Comparison of ENCODE assay signal across 10 cellular contexts in genomic region chr16:86044881-86045600, GRCh38.
DNase-seq lines count a peak whose midpoint lies in the region; ATAC-seq and TF ChIP-seq lines count a peak whose summit lies in the region.
"Had no signal": no experiment of that assay in that cellular context is flagged by ENCODE, and none has a peak within 500 bp of the region (broad histone marks: within the 10 kb centered on the region; RNA-seq: fewer than 3 reads in every experiment).

No MANE protein-coding gene starts in this region.

- H3K27me3 Mint-ChIP-seq in endothelial cell (ENCODE audit: unreplicated experiment): peaks cover 14% of the 10 kb centered on the region

- H3K4me3 Mint-ChIP-seq in endothelial cell (ENCODE audit: unreplicated experiment): no peak overlapping the region
- no peak overlapping the region for H3K4me3 Mint-ChIP-seq in stimulated activated effector memory CD8-positive, alpha-beta T cell treated with anti-CD3 and anti-CD28 coated beads, Interleukin-12 subunit alpha, Interleukin-12 subunit beta, amount 100 ng/mL, for 72 hours

- TF ChIP-seq CTCF in endothelial cell (IDR thresholded peaks at IDR 0.05; ENCODE audit: unreplicated experiment): no peak

- peak; percentile 45 for DNase-seq in NCI-H748 (lab: John Stamatoyannopoulos, UW; ENCODE audit: unreplicated experiment)
- DNase-seq in NCI-H748 treated with DMSO at 0.1 percent for 48 hours (lab: John Stamatoyannopoulos, UW): no peak
- DNase-seq in activated CD8-positive, alpha-beta memory T cell treated with anti-CD3 and anti-CD28 coated beads for 24 hours: peak; percentile 67
- no peak for DNase-seq in endothelial cell (ENCODE audit: low spot score)
- no peak for DNase-seq in stimulated activated effector memory CD8-positive, alpha-beta T cell treated with anti-CD3 and anti-CD28 coated beads, Interleukin-12 subunit alpha, Interleukin-12 subunit beta, amount 100 ng/mL, for 72 hours (ENCODE audit: low spot score in 2 of 2)
- DNase-seq in iPS-NIHi7 (ENCODE audit: extremely low spot score): no peak
- DNase-seq in occipital lobe (lab: John Stamatoyannopoulos, UW): no peak
- DNase-seq: mammary epithelial cell, NCI-H774 had no signal

- H3K27ac Mint-ChIP-seq in endothelial cell (ENCODE audit: unreplicated experiment): peak overlapping the region; percentile 24
- no peak overlapping the region for H3K27ac Mint-ChIP-seq in stimulated activated effector memory CD8-positive, alpha-beta T cell treated with anti-CD3 and anti-CD28 coated beads, Interleukin-12 subunit alpha, Interleukin-12 subunit beta, amount 100 ng/mL, for 72 hours

- no peaks in the 10 kb centered on the region for H3K9me3 Mint-ChIP-seq in endothelial cell (ENCODE audit: unreplicated experiment)
- no peaks in the 10 kb centered on the region for H3K9me3 Mint-ChIP-seq in stimulated activated effector memory CD8-positive, alpha-beta T cell treated with anti-CD3 and anti-CD28 coated beads, Interleukin-12 subunit alpha, Interleukin-12 subunit beta, amount 100 ng/mL, for 72 hours

- peaks cover 22% of the 10 kb centered on the region for H3K4me1 Mint-ChIP-seq in endothelial cell (ENCODE audit: unreplicated experiment)
- peaks cover 12% of the 10 kb centered on the region for H3K4me1 Mint-ChIP-seq in stimulated activated effector memory CD8-positive, alpha-beta T cell treated with anti-CD3 and anti-CD28 coated beads, Interleukin-12 subunit alpha, Interleukin-12 subunit beta, amount 100 ng/mL, for 72 hours

- ATAC-seq in stimulated activated effector memory CD8-positive, alpha-beta T cell treated with anti-CD3 and anti-CD28 coated beads, Interleukin-12 subunit alpha, Interleukin-12 subunit beta, amount 100 ng/mL, for 72 hours: peak; percentile 47
- ATAC-seq in HG03432 (IDR thresholded peaks at IDR 0.05; ENCODE audit: unreplicated experiment): no peak

- no peaks in the 10 kb centered on the region for H3K36me3 Mint-ChIP-seq in endothelial cell (ENCODE audit: low read depth, unreplicated experiment)
- H3K36me3 Mint-ChIP-seq in stimulated activated effector memory CD8-positive, alpha-beta T cell treated with anti-CD3 and anti-CD28 coated beads, Interleukin-12 subunit alpha, Interleukin-12 subunit beta, amount 100 ng/mL, for 72 hours: no peaks in the 10 kb centered on the region

Comparison
In these comparisons a context has a peak if more than half of its experiments do, and no peak if none do; other contexts are left out.
1. DNase-seq: peak in NCI-H748 (single experiment) and activated CD8-positive, alpha-beta memory T cell treated with anti-CD3 and anti-CD28 coated beads for 24 hours (single experiment); none in NCI-H748 treated with DMSO at 0.1 percent for 48 hours (single experiment), endothelial cell (single experiment), stimulated activated effector memory CD8-positive, alpha-beta T cell treated with anti-CD3 and anti-CD28 coated beads, Interleukin-12 subunit alpha, Interleukin-12 subunit beta, amount 100 ng/mL, for 72 hours (0 of 2), iPS-NIHi7 (single experiment) and occipital lobe (single experiment).